In the genomic region with DNA sequence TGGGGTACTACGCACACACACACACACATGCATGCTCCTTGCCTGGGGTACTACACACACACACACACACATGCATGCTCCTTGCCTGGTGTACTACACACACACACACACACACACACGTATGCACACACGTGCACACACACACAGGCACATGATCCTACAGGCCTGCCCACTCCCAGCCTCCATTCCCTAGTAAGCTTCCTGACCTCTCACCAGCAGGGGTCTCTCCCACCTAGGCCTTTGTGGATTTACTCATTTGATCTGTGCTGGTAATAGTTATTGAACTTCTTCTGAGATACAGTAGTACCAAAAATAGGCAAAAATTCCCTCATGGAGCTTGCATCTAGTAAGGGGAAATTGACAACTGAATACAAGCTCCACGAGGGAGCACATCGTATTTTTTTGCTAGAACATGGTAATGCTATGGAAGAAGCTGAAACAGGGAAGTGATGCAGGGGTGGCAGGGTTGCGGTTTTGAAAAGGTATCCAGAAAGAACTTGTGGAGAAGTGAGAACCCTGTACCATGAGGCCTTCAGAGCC, we compare ENCODE assay signal across 7 cellular contexts. TPM values are rescaled to one million over a fixed set of nuclear protein-coding genes. Genes with fewer than 3 reads are reported as not detected.
DNase-seq lines count a peak whose midpoint lies in the region; ATAC-seq and TF ChIP-seq lines count a peak whose summit lies in the region.

No MANE protein-coding gene starts in this region.

- TF ChIP-seq POLR2A in IMR-90 (IDR thresholded peaks at IDR 0.05; ENCODE audit: low read depth, low read length) (no peak), sigmoid colon (IDR thresholded peaks at IDR 0.05) (no peak)

- no TSS peak for BruUV-seq in IMR-90 (replicated peaks; lab: Mats Ljungman, UMichigan)

- H3K27ac ChIP-seq in IMR-90 (ENCODE audit: insufficient read depth, low read length) (no peak overlapping the region), sigmoid colon (peak overlapping the region in 1 of 4 donors; percentile 65)

- no peaks in the 10 kb centered on the region for H3K79me1 ChIP-seq in IMR-90 (ENCODE audit: low read depth in 1 of 2, low read length in 2 of 2)

- no peak for TF ChIP-seq EP300 in sigmoid colon (IDR thresholded peaks at IDR 0.05)

- CTCF ChIA-PET in IMR-90 (lab: Yijun Ruan, JAX), result interaction anchor here (0.5 to 4.4 kb wide), 14 partner anchors 11 to 169 kb away, joined by 3 to 41 read pairs (median 4); no protein-coding TSS in a partner anchor

- H2BK120ac ChIP-seq in IMR-90 (ENCODE audit: low read depth, low read length), result no peak overlapping the region

- H3K9me3 Mint-ChIP-seq in activated CD4-positive, alpha-beta T cell treated with anti-CD3 and anti-CD28 coated beads, Interleukin-2, amount 10 ng/mL, durations not matched to agents 24 days and 14 days, result no peaks in the 10 kb centered on the region

- H4K20me1 ChIP-seq in IMR-90 (ENCODE audit: insufficient read depth, low read length), result no peaks in the 10 kb centered on the region

- no peak overlapping the region for H3K27ac Mint-ChIP-seq in activated CD4-positive, alpha-beta T cell treated with anti-CD3 and anti-CD28 coated beads, Interleukin-2, amount 10 ng/mL, durations not matched to agents 24 days and 14 days

- H3K4me1 Mint-ChIP-seq in activated CD4-positive, alpha-beta T cell treated with anti-CD3 and anti-CD28 coated beads, Interleukin-2, amount 10 ng/mL, durations not matched to agents 24 days and 14 days, result peaks cover 27% of the 10 kb centered on the region

- peak; percentile 70 for TF ChIP-seq RAD21 in IMR-90 (IDR thresholded peaks at IDR 0.05; ENCODE audit: low read length)

- H3K9me1 ChIP-seq in IMR-90 (ENCODE audit: insufficient read depth, low read length), result peaks cover 8% of the 10 kb centered on the region

- H3K4me3 ChIP-seq in IMR-90 (ENCODE audit: insufficient read depth, low read depth, low read length) (no peak overlapping the region), sigmoid colon (no peak overlapping the region)

- 0 out of 2 replicates have a peak overlapping the region, but pooled peaks have one; percentile 45 for H3K14ac ChIP-seq in IMR-90 (replicated peaks; ENCODE audit: low read depth, low read length)

- H2BK15ac ChIP-seq in IMR-90 (ENCODE audit: low read depth, low read length), result peak overlapping the region; percentile 3; the same call in 1 of the 3 replicates

- intact Hi-C loops in IMR-90 (cut with micrococcal nuclease) (loop anchor here (1.0 to 2.0 kb wide), 3 partner anchors 62 to 166 kb away; no protein-coding TSS in a partner anchor), cardiac septum (cut with DNase I) (loop anchor here (1.0 kb wide), 1 partner anchor 162 kb away; no protein-coding TSS in a partner anchor), sigmoid colon (cut with DNase I) (loop anchor here (1.0 to 5.0 kb wide), 2 partner anchors 66 to 162 kb away; a partner anchor contains a TSS)
- intact Hi-C loops in activated CD4-positive, alpha-beta T cell treated with anti-CD3 and anti-CD28 coated beads, Interleukin-2, amount 10 ng/mL, durations not matched to agents 24 days and 14 days (cut with micrococcal nuclease), result loop anchor here (1.0 kb wide), 1 partner anchor 162 kb away; no protein-coding TSS in a partner anchor

- no peak overlapping the region for H3K4me3 Mint-ChIP-seq in activated CD4-positive, alpha-beta T cell treated with anti-CD3 and anti-CD28 coated beads, Interleukin-2, amount 10 ng/mL, durations not matched to agents 24 days and 14 days

- H3K9ac ChIP-seq in IMR-90 (ENCODE audit: low read depth, low read length), result no peak overlapping the region

- ATAC-seq in IMR-90 (ENCODE audit: low read depth) (peak; percentile 78), GM21825 (IDR thresholded peaks at IDR 0.05; ENCODE audit: unreplicated experiment) (no peak)

- 0 out of 2 replicates have a peak overlapping the region, but pooled peaks have one; percentile 51 for H4K91ac ChIP-seq in IMR-90 (ENCODE audit: insufficient read depth, low read depth, low read length)

- H4K8ac ChIP-seq in IMR-90 (ENCODE audit: low read depth in 2 of 2, low read length in 2 of 2), result no peak overlapping the region

- H3K9me3 ChIP-seq in IMR-90 (ENCODE audit: control insufficient read depth, insufficient read depth, low read length) (no peaks in the 10 kb centered on the region), sigmoid colon (no peaks in the 10 kb centered on the region)

- peak overlapping the region; percentile 79; the same call in 1 of the 2 replicates for H3K23ac ChIP-seq in IMR-90 (ENCODE audit: low read depth, low read length)

- no peak overlapping the region for H3K18ac ChIP-seq in IMR-90 (ENCODE audit: low read depth, low read length)

- peak; percentile 65 for TF ChIP-seq CTCF in IMR-90 (conservative IDR thresholded peaks at IDR 0.05; ENCODE audit: low read depth, low read length)
- TF ChIP-seq CTCF in sigmoid colon (IDR thresholded peaks at IDR 0.05), result peak; percentile 56 to 86 (median 67)

- no peak overlapping the region for H3K4me2 ChIP-seq in IMR-90 (ENCODE audit: low read depth, low read length)

- H3K36me3 Mint-ChIP-seq in activated CD4-positive, alpha-beta T cell treated with anti-CD3 and anti-CD28 coated beads, Interleukin-2, amount 10 ng/mL, durations not matched to agents 24 days and 14 days (ENCODE audit: low read depth), result peaks cover 3% of the 10 kb centered on the region

- WGBS in IMR-90 (ENCODE audit: extremely low coverage in 2 of 2, insufficient read length in 1 of 2), 2 experiments, result 33% methylated on average over 3 of the region's 6 CpGs; no CpG with 5 or more reads in 1 of the 2 experiments
- WGBS in sigmoid colon, 2 donors, result 51 to 54% methylated on average over 6 of the region's 6 CpGs

- peaks cover 2% of the 10 kb centered on the region for H3K27me3 Mint-ChIP-seq in activated CD4-positive, alpha-beta T cell treated with anti-CD3 and anti-CD28 coated beads, Interleukin-2, amount 10 ng/mL, durations not matched to agents 24 days and 14 days

- DNase-seq in EL, result peak; percentile 53
- peak; percentile 65 for DNase-seq in IMR-90
- DNase-seq in activated CD4-positive, alpha-beta T cell treated with anti-CD3 and anti-CD28 coated beads, Interleukin-2, amount 10 ng/mL, durations not matched to agents 24 days and 14 days, result peak; percentile 73
- DNase-seq in cardiac septum (ENCODE audit: low spot score), result peak; percentile 75
- DNase-seq in sigmoid colon, result peak; percentile 70
- DNase-seq in germinal center (ENCODE audit: low spot score), result no peak

- peak overlapping the region; percentile 17 for H2AK9ac ChIP-seq in IMR-90 (replicated peaks; ENCODE audit: low read depth, low read length, poor library complexity)

- H4K5ac ChIP-seq in IMR-90 (ENCODE audit: low read depth, low read length), result no peak overlapping the region

- POLR2A ChIA-PET in IMR-90 (lab: Charles Lee; ENCODE audit: unreplicated experiment), result no interaction called here

- dilution Hi-C loops in IMR-90 (cut with HindIII; ENCODE audit: low sequenced_read_pairs, unreplicated experiment), result no loop called here

- H3K4me1 ChIP-seq in IMR-90 (ENCODE audit: control insufficient read depth, insufficient read depth, low read length), result peaks cover 5% of the 10 kb centered on the region
- peaks cover 0 to 14% (median 10%) of the 10 kb centered on the region in 4 donors for H3K4me1 ChIP-seq in sigmoid colon

- peak overlapping the region; percentile 86; the same call in 1 of the 2 replicates for H2AK5ac ChIP-seq in IMR-90 (ENCODE audit: low read depth, low read length)

- H3K36me3 ChIP-seq in IMR-90 (ENCODE audit: control insufficient read depth, insufficient read depth, low read length) (no peaks in the 10 kb centered on the region), sigmoid colon (no peaks in the 10 kb centered on the region)

- no peak overlapping the region for H2AFZ ChIP-seq in IMR-90 (replicated peaks; ENCODE audit: low read length, poor library complexity)

- H3K27me3 ChIP-seq in IMR-90 (ENCODE audit: control insufficient read depth, insufficient read depth, low read length), result no peaks in the 10 kb centered on the region
- H3K27me3 ChIP-seq in sigmoid colon, result no peaks in the 10 kb centered on the region

- peak overlapping the region; percentile 52 for H3K4ac ChIP-seq in IMR-90 (ENCODE audit: low read depth, low read length)

- no peak overlapping the region for H3K56ac ChIP-seq in IMR-90 (ENCODE audit: extremely low read depth, insufficient read depth, low read length)

- in situ Hi-C loops in IMR-90 (cut with MboI; ENCODE audit: low sequenced_read_pairs), result loop anchor here (5.0 kb wide), 1 partner anchor 161 kb away; no protein-coding TSS in a partner anchor

- H2BK5ac ChIP-seq in IMR-90 (ENCODE audit: low read depth, low read length, poor library complexity, severe bottlenecking), result peak overlapping the region; percentile 10

- H2BK20ac ChIP-seq in IMR-90 (ENCODE audit: low read depth, low read length), result 0 out of 2 replicates have a peak overlapping the region, but pooled peaks have one; percentile 29

RNA-seq across cellular contexts. Expression of a gene that starts 19.1 kb away (rescaled TPM):
- total RNA-seq in IMR-90 (2012; rRNA removed) (0.56 and 0.90 TPM in 2 replicates), cardiac septum (3.0 TPM), sigmoid colon (1 to 10 TPM; 2.9 to 7.1 (median 4.4) TPM)
- polyA plus RNA-seq in IMR-90 (2012; rRNA removed) (1.6 and 1.8 TPM in 2 replicates), sigmoid colon (1 to 10 TPM in 2 of 3 donors, under 1 TPM in 1; 0.60 to 6.0 (median 2.8) TPM)
- polyA plus RNA-seq in IMR-90 (2012; cell fraction: cytosol; rRNA removed), result 0.38 and 0.93 TPM in 2 replicates
- polyA plus RNA-seq in IMR-90 (2012; cell fraction: nucleus; rRNA removed; ENCODE audit: low replicate concordance), result 10.7 and 13.0 TPM in 2 replicates
- total RNA-seq in activated CD4-positive, alpha-beta T cell treated with anti-CD3 and anti-CD28 coated beads, Interleukin-2, amount 10 ng/mL, durations not matched to agents 24 days and 14 days, result 0.54 and 0.89 TPM in 2 replicates

RNA-seq across cellular contexts. Expression of a gene that starts 19.2 kb away (rescaled TPM):
- total RNA-seq in IMR-90 (2012; rRNA removed), result 25.8 and 35.0 TPM in 2 replicates
- polyA plus RNA-seq in IMR-90 (2012; rRNA removed), result 56.6 and 58.9 TPM in 2 replicates
- polyA plus RNA-seq in IMR-90 (2012; cell fraction: cytosol; rRNA removed), result 27.6 and 41.5 TPM in 2 replicates
- polyA plus RNA-seq in IMR-90 (2012; cell fraction: nucleus; rRNA removed; ENCODE audit: low replicate concordance), result 133 and 180 TPM in 2 replicates
- 31.5 and 32.1 TPM in 2 replicates for total RNA-seq in activated CD4-positive, alpha-beta T cell treated with anti-CD3 and anti-CD28 coated beads, Interleukin-2, amount 10 ng/mL, durations not matched to agents 24 days and 14 days
- 45.9 TPM for total RNA-seq in cardiac septum
- 10 to 100 TPM; 43.5 to 49.9 (median 48.9) TPM for total RNA-seq in sigmoid colon
- 10 to 100 TPM; 35.4 to 54.5 (median 40.7) TPM for polyA plus RNA-seq in sigmoid colon

RNA-seq across cellular contexts. Expression of a gene that starts 26.8 kb away (rescaled TPM):
- total RNA-seq in IMR-90 (2012; rRNA removed), result 22.8 TPM in 2 replicates
- 16.5 and 23.1 TPM in 2 replicates for polyA plus RNA-seq in IMR-90 (2012; rRNA removed)
- 22.5 and 41.4 TPM in 2 replicates for polyA plus RNA-seq in IMR-90 (2012; cell fraction: cytosol; rRNA removed)
- 80.9 and 92.7 TPM in 2 replicates for polyA plus RNA-seq in IMR-90 (2012; cell fraction: nucleus; rRNA removed; ENCODE audit: low replicate concordance)
- total RNA-seq in activated CD4-positive, alpha-beta T cell treated with anti-CD3 and anti-CD28 coated beads, Interleukin-2, amount 10 ng/mL, durations not matched to agents 24 days and 14 days, result 40.5 and 43.1 TPM in 2 replicates
- total RNA-seq in cardiac septum, result 11.5 TPM
- 100 to 1,000 TPM in 1 of 4 donors, 10 to 100 TPM in 3; 12.8 to 135 (median 21.9) TPM for total RNA-seq in sigmoid colon
- polyA plus RNA-seq in sigmoid colon, result 10 to 100 TPM; 15.6 to 26.7 (median 16.9) TPM
